In the genomic region with DNA sequence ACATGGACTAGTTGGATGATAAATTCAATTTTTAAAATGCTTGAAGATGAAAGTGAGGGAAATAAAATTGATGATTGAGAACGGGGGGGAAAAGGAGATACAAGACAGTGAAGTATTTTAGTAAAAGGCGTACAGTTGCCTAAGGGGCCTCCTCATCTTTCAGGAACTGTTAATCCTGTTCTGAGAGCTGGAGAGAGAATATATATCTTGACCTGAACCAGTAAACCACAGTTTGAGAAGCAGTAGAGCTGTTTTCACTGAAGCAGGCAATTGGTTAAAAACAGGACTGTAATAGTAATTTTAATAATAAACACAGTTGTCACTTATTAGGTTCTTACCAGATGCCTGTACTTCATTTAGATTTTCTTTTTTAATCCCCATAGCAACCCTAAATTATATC, we compare ENCODE assay signal across 22 cellular contexts.
"Had no signal": no experiment of that assay in that cellular context is flagged by ENCODE, and none has a peak within 500 bp of the region (broad histone marks: within the 10 kb centered on the region; RNA-seq: fewer than 3 reads in every experiment).

No MANE protein-coding gene starts in this region.

- H3K9me3 ChIP-seq: colonic mucosa, SK-N-SH, transverse colon, uterus had no signal

- H3K36me3 ChIP-seq: colonic mucosa, transverse colon, uterus had no signal

- ATAC-seq: activated CD8-positive, alpha-beta memory T cell treated with anti-CD3 and anti-CD28 coated beads, Interleukin-2, amount 10 ng/mL, durations not matched to agents 7 days and 5 days; left cardiac atrium; sciatic nerve had no signal

- DNase-seq: activated B cell treated with CpG ODN at 0.5 μM for 24 hours; activated CD4-positive, alpha-beta memory T cell treated with anti-CD3 and anti-CD28 coated beads, Interleukin-2, amount 10 ng/mL, durations not matched to agents 7 days and 5 days; activated CD4-positive, alpha-beta T cell treated with anti-CD3 and anti-CD28 coated beads for 4 hours; activated CD8-positive, alpha-beta memory T cell treated with anti-CD3 and anti-CD28 coated beads, Interleukin-2, amount 10 ng/mL, durations not matched to agents 7 days and 5 days; amygdala; colonic mucosa; endodermal cell; left cardiac atrium; midbrain; occipital lobe; SK-N-SH; stimulated activated CD4-positive, alpha-beta T cell treated with anti-CD3 and anti-CD28 coated beads, Interleukin-12 subunit alpha, Interleukin-12 subunit beta, amount 100 ng/mL, for 4 hours; stimulated activated CD4-positive, alpha-beta T cell treated with anti-CD3 and anti-CD28 coated beads, Interleukin-1b, Interleukin-23, amount 100 ng/mL, for 48 hours; stimulated activated naive CD4-positive, alpha-beta T cell treated with Interleukin-2 at 50 U/mL for 16 hours; substantia nigra; transverse colon; uterus had no signal

- H3K36me3 Mint-ChIP-seq: activated CD8-positive, alpha-beta memory T cell treated with anti-CD3 and anti-CD28 coated beads, Interleukin-2, amount 10 ng/mL, durations not matched to agents 7 days and 5 days; activated naive CD8-positive, alpha-beta T cell had no signal

- H3K9me3 Mint-ChIP-seq: activated B cell treated with CpG ODN at 0.5 μM for 24 hours; activated CD4-positive, alpha-beta memory T cell treated with anti-CD3 and anti-CD28 coated beads, Interleukin-2, amount 10 ng/mL, durations not matched to agents 7 days and 5 days; central memory CD8-positive, alpha-beta T cell; endodermal cell; T-helper 2 cell treated with Interferon-gamma antibody and Interleukin-4, amounts not matched to agents 5 μg/mL and 100 μg/mL, for 36 hours had no signal

- H3K27ac ChIP-seq: colonic mucosa had no signal

- H3K4me3 Mint-ChIP-seq: activated B cell treated with CpG ODN at 0.5 μM for 24 hours; activated CD4-positive, alpha-beta memory T cell treated with anti-CD3 and anti-CD28 coated beads, Interleukin-2, amount 10 ng/mL, durations not matched to agents 7 days and 5 days; activated CD8-positive, alpha-beta memory T cell treated with anti-CD3 and anti-CD28 coated beads, Interleukin-2, amount 10 ng/mL, durations not matched to agents 7 days and 5 days; activated naive CD8-positive, alpha-beta T cell; central memory CD8-positive, alpha-beta T cell; endodermal cell; T-helper 2 cell treated with Interferon-gamma antibody and Interleukin-4, amounts not matched to agents 5 μg/mL and 100 μg/mL, for 36 hours had no signal

- H3K27me3 Mint-ChIP-seq: activated B cell treated with CpG ODN at 0.5 μM for 24 hours; activated CD4-positive, alpha-beta memory T cell treated with anti-CD3 and anti-CD28 coated beads, Interleukin-2, amount 10 ng/mL, durations not matched to agents 7 days and 5 days; central memory CD8-positive, alpha-beta T cell; progenitor cell of endocrine pancreas had no signal

- H3K4me1 Mint-ChIP-seq: activated CD4-positive, alpha-beta memory T cell treated with anti-CD3 and anti-CD28 coated beads, Interleukin-2, amount 10 ng/mL, durations not matched to agents 7 days and 5 days; central memory CD8-positive, alpha-beta T cell had no signal

- H3K27me3 ChIP-seq: colonic mucosa, transverse colon, uterus had no signal

- H3K4me1 ChIP-seq: colonic mucosa, uterus had no signal

- H3K27ac Mint-ChIP-seq: activated B cell treated with CpG ODN at 0.5 μM for 24 hours; activated CD4-positive, alpha-beta memory T cell treated with anti-CD3 and anti-CD28 coated beads, Interleukin-2, amount 10 ng/mL, durations not matched to agents 7 days and 5 days; activated CD8-positive, alpha-beta memory T cell treated with anti-CD3 and anti-CD28 coated beads, Interleukin-2, amount 10 ng/mL, durations not matched to agents 7 days and 5 days; activated naive CD8-positive, alpha-beta T cell; endodermal cell; progenitor cell of endocrine pancreas; T-helper 2 cell treated with Interferon-gamma antibody and Interleukin-4, amounts not matched to agents 5 μg/mL and 100 μg/mL, for 36 hours had no signal

- H3K4me3 ChIP-seq: colonic mucosa, transverse colon, uterus had no signal
